ENCODE assay signal across 8 cellular contexts in genomic region chr22:38755911-38756532, GRCh38. TPM values are rescaled to one million over a fixed set of nuclear protein-coding genes. Genes with fewer than 3 reads are reported as not detected.
DNase-seq lines count a peak whose midpoint lies in the region; ATAC-seq and TF ChIP-seq lines count a peak whose summit lies in the region.

A gene with protein sequence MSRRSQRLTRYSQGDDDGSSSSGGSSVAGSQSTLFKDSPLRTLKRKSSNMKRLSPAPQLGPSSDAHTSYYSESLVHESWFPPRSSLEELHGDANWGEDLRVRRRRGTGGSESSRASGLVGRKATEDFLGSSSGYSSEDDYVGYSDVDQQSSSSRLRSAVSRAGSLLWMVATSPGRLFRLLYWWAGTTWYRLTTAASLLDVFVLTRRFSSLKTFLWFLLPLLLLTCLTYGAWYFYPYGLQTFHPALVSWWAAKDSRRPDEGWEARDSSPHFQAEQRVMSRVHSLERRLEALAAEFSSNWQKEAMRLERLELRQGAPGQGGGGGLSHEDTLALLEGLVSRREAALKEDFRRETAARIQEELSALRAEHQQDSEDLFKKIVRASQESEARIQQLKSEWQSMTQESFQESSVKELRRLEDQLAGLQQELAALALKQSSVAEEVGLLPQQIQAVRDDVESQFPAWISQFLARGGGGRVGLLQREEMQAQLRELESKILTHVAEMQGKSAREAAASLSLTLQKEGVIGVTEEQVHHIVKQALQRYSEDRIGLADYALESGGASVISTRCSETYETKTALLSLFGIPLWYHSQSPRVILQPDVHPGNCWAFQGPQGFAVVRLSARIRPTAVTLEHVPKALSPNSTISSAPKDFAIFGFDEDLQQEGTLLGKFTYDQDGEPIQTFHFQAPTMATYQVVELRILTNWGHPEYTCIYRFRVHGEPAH (minus strand): TSS chr22:38755998. CDS start chr22:38752628, 3,370 bp downstream.

- POLR2A ChIA-PET in CD4-positive, alpha-beta memory T cell (lab: Charles Lee; ENCODE audit: partially characterized antibody) = interaction anchor here (0.7 to 42.6 kb wide), 10 partner anchors 11 to 99 kb away, joined by 3 to 1746 read pairs (median 5); partner anchors contain the start of genes DNAL4, GTPBP1 and NPTXR

- no peaks in the 10 kb centered on the region for H3K27me3 Mint-ChIP-seq in CD4-positive, alpha-beta memory T cell
- no peaks in the 10 kb centered on the region for H3K27me3 Mint-ChIP-seq in activated T-cell treated with anti-CD3 and anti-CD28 coated beads, Interleukin-2, amount 50 U/mL, for 72 hours (ENCODE audit: low read depth)

- whole genome bisulfite sequencing in esophagus squamous epithelium, 2 donors = 0% methylated on average over 8 to 9 of the region's 68 CpGs

- CTCF ChIA-PET in CD4-positive, alpha-beta memory T cell (lab: Charles Lee; ENCODE audit: partially characterized antibody) = interaction anchor here (1.1 to 4.9 kb wide), 3 partner anchors 12 to 22 kb away, joined by 3 to 56 read pairs (median 12); no protein-coding TSS in a partner anchor

- TF ChIP-seq CTCF in Peyer's patch (IDR thresholded peaks at IDR 0.05) (no peak), esophagus squamous epithelium (IDR thresholded peaks at IDR 0.05) (no peak)

- peak within 1 kb of the TSS; percentile 74 for H3K27ac ChIP-seq in CD4-positive, alpha-beta memory T cell (ENCODE audit: low read depth, low read length)
- H3K27ac ChIP-seq in Peyer's patch (peak within 1 kb of the TSS; percentile 94 to 100 (median 98)), esophagus squamous epithelium (peak within 1 kb of the TSS; percentile 97 to 100 (median 98))

- peak within 1 kb of the TSS; percentile 72 to 98 for H3K4me3 ChIP-seq in CD4-positive, alpha-beta memory T cell (ENCODE audit: low read length in 2 of 2)
- peak within 1 kb of the TSS; percentile 80 to 97 (median 92) for H3K4me3 ChIP-seq in Peyer's patch
- H3K4me3 ChIP-seq in esophagus squamous epithelium = peak within 1 kb of the TSS; percentile 67 to 83 (median 74)

- TF ChIP-seq POLR2A in Peyer's patch (IDR thresholded peaks at IDR 0.05) = peak; percentile 71 to 75
- peak in 2 of 4 donors; percentile 69 to 86 for TF ChIP-seq POLR2A in esophagus squamous epithelium (IDR thresholded peaks at IDR 0.05)

- H3K4me1 Mint-ChIP-seq in CD4-positive, alpha-beta memory T cell = peaks cover 35 to 81% (median 53%) of the 10 kb centered on the region in 4 donors
- H3K4me1 Mint-ChIP-seq in activated T-cell treated with anti-CD3 and anti-CD28 coated beads, Interleukin-2, amount 50 U/mL, for 72 hours (ENCODE audit: low read depth) = peaks cover 66% of the 10 kb centered on the region

- peaks cover 21% of the 10 kb centered on the region for H3K36me3 ChIP-seq in CD4-positive, alpha-beta memory T cell (ENCODE audit: insufficient read depth, low read length)
- H3K36me3 ChIP-seq in Peyer's patch = peaks cover 0 to 18% (median 0%) of the 10 kb centered on the region in 3 donors
- peaks cover 3 to 27% (median 14%) of the 10 kb centered on the region in 3 donors for H3K36me3 ChIP-seq in esophagus squamous epithelium

- H3K27ac Mint-ChIP-seq in CD4-positive, alpha-beta memory T cell = peak within 1 kb of the TSS; percentile 90 to 99 (median 98)
- H3K27ac Mint-ChIP-seq in activated T-cell treated with anti-CD3 and anti-CD28 coated beads, Interleukin-2, amount 50 U/mL, for 72 hours = peak within 1 kb of the TSS; percentile 97

- ATAC-seq in GM19328 (IDR thresholded peaks at IDR 0.05; ENCODE audit: unreplicated experiment) = peak; percentile 75
- peak; percentile 61 for ATAC-seq in HG03521 (IDR thresholded peaks at IDR 0.05; ENCODE audit: unreplicated experiment)
- peak; percentile 79 to 82 for ATAC-seq in activated T-cell treated with anti-CD3 and anti-CD28 coated beads, Interleukin-2, amount 50 U/mL, for 72 hours (replicated peaks in 1 of 2)

- H3K9me3 ChIP-seq in CD4-positive, alpha-beta memory T cell (ENCODE audit: control insufficient read depth in 1 of 2, low read length in 2 of 2) = no peaks in the 10 kb centered on the region
- no peaks in the 10 kb centered on the region for H3K9me3 ChIP-seq in Peyer's patch
- no peaks in the 10 kb centered on the region for H3K9me3 ChIP-seq in esophagus squamous epithelium

- intact Hi-C loops in CD4-positive, alpha-beta memory T cell (cut with micrococcal nuclease) = loop anchor here (1.0 to 5.0 kb wide), 6 partner anchors 10 to 86 kb away; partner anchors contain the start of genes DNAL4, GTPBP1 and NPTXR
- intact Hi-C loops in esophagus squamous epithelium (cut with DNase I) = no loop called here

- H3K4me1 ChIP-seq in CD4-positive, alpha-beta memory T cell (ENCODE audit: insufficient read depth, low read length) = peaks cover 64% of the 10 kb centered on the region
- H3K4me1 ChIP-seq in Peyer's patch (peaks cover 2 to 46% (median 24%) of the 10 kb centered on the region in 4 donors), esophagus squamous epithelium (peaks cover 32 to 59% (median 42%) of the 10 kb centered on the region in 3 donors)

- H3K36me3 Mint-ChIP-seq in CD4-positive, alpha-beta memory T cell = peaks cover 37 to 42% of the 10 kb centered on the region in 2 donors
- peaks cover 14 to 27% of the 10 kb centered on the region in 2 donors for H3K36me3 Mint-ChIP-seq in activated T-cell treated with anti-CD3 and anti-CD28 coated beads, Interleukin-2, amount 50 U/mL, for 72 hours (ENCODE audit: insufficient read depth in 2 of 2)

- peaks cover 0 to 2% (median 0%) of the 10 kb centered on the region in 8 donors for H3K9me3 Mint-ChIP-seq in CD4-positive, alpha-beta memory T cell
- H3K9me3 Mint-ChIP-seq in activated T-cell treated with anti-CD3 and anti-CD28 coated beads, Interleukin-2, amount 50 U/mL, for 72 hours = no peaks in the 10 kb centered on the region

- no peaks in the 10 kb centered on the region for H3K27me3 ChIP-seq in CD4-positive, alpha-beta memory T cell (ENCODE audit: insufficient read depth, low read length)
- H3K27me3 ChIP-seq in Peyer's patch (no peaks in the 10 kb centered on the region), esophagus squamous epithelium (no peaks in the 10 kb centered on the region)

- H3K4me3 Mint-ChIP-seq in CD4-positive, alpha-beta memory T cell = peak within 1 kb of the TSS; percentile 97 to 99 (median 99)
- H3K4me3 Mint-ChIP-seq in activated T-cell treated with anti-CD3 and anti-CD28 coated beads, Interleukin-2, amount 50 U/mL, for 72 hours = peak within 1 kb of the TSS; percentile 94 to 100

- DNase-seq in CD4-positive, alpha-beta memory T cell = peak; percentile 92 to 95 (median 92)
- DNase-seq in Peyer's patch = peak; percentile 96 to 98 (median 97)
- DNase-seq in activated T-cell treated with anti-CD3 and anti-CD28 coated beads, Interleukin-2, amount 50 U/mL, for 72 hours = peak; percentile 96 to 98
- DNase-seq in esophagus squamous epithelium (lab: John Stamatoyannopoulos, UW) = peak; percentile 38
- DNase-seq in myocyte (ENCODE audit: low read depth) = peak; percentile 90
- DNase-seq in stimulated activated CD8-positive, alpha-beta memory T cell treated with anti-CD3 and anti-CD28 coated beads, Interleukin-7, amount 100 ng/mL, for 4 hours (ENCODE audit: low read depth in 2 of 2) = peak; percentile 88 to 96

RNA-seq across cellular contexts. Expression of the gene that starts here (rescaled TPM):
- total RNA-seq in CD4-positive, alpha-beta memory T cell = 1,000 to 10,000 TPM in 1 of 2 experiments, 100 to 1,000 TPM in 1; 988 to 1,004 TPM
- polyA plus RNA-seq in CD4-positive, alpha-beta memory T cell = 100 to 1,000 TPM; 323 to 643 TPM
- total RNA-seq in Peyer's patch (100 to 1,000 TPM; 171 to 291 (median 248) TPM), esophagus squamous epithelium (100 to 1,000 TPM in 3 of 4 donors, 10 to 100 TPM in 1; 94.2 to 307 (median 191) TPM), myocyte (181 and 248 TPM in 2 replicates)
- total RNA-seq in activated T-cell treated with anti-CD3 and anti-CD28 coated beads, Interleukin-2, amount 50 U/mL, for 72 hours = 100 to 1,000 TPM; 175 to 179 TPM
- 84.4 TPM for polyA plus RNA-seq in myocyte (2012)

Comparison
In these comparisons a context has a peak if more than half of its experiments do, and no peak if none do; other contexts are left out.
1. Peak in every context shown above with its lines: DNase-seq, ATAC-seq, H3K4me3 ChIP-seq and H3K27ac ChIP-seq.
2. DNase-seq: peak in every context shown above with its lines; median percentile 97 in Peyer's patch; 97 in activated T-cell treated with anti-CD3 and anti-CD28 coated beads, Interleukin-2, amount 50 U/mL, for 72 hours; 92 in CD4-positive, alpha-beta memory T cell; 92 in stimulated activated CD8-positive, alpha-beta memory T cell treated with anti-CD3 and anti-CD28 coated beads, Interleukin-7, amount 100 ng/mL, for 4 hours; 90 in myocyte; 38 in esophagus squamous epithelium.